In the genomic region with DNA sequence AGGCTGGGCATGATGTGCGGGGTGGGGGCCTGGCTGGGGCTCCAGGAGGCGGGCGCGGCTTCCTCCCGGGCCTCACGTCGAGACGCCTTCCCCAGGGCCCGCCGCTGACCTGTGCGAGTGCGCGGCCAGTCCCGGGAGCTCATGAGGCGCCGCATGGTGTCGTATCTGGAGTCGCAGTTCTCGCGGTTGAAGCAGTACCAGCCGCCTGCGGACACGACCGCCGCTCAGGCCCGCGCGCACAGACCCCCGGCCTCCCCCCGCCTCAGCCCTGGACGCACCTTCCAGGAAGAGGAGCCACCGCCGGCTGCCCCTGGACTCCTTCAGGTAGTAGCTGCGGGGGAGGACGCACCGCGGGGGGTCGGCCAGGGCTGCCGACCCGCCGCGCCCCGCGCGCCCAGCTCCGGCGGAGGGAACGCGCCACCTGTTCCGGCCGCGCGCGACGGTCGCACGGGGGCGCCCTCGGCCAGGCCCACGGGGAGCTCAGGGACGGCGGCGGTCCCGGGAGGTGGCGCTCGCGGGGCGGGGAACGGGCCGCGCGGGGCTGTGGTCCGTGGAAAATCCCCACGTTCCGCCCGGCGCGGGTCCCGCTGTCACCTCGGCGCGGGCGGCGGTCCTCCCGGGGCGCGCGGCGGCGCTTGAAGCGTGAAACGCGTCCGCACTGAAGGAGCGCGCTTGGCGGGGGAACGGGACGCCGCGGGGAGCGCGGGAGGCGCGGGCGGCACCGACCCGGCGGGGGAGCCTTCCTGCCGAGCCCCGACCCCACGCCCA, we compare ENCODE assay signal across 8 cellular contexts. TPM values are rescaled to one million over a fixed set of nuclear protein-coding genes. Genes with fewer than 3 reads are reported as not detected.
DNase-seq lines count a peak whose midpoint lies in the region; ATAC-seq, FAIRE-seq and TF ChIP-seq lines count a peak whose summit lies in the region.

No MANE protein-coding gene starts in this region.

- no peak for TF ChIP-seq EP300 in A549 (IDR thresholded peaks at IDR 0.05)

- POLR2A ChIA-PET in A549 (lab: Yijun Ruan, JAX), result interaction anchor here (0.7 to 2.2 kb wide), 7 partner anchors 17 to 78 kb away, joined by 3 to 8 read pairs (median 3); a partner anchor contains a TSS
- POLR2A ChIA-PET in activated CD4-positive, alpha-beta memory T cell treated with anti-CD3 and anti-CD28 coated beads for 36 hours (lab: Charles Lee), result interaction anchor here (0.7 to 2.2 kb wide), 7 partner anchors 17 to 78 kb away, joined by 3 to 7 read pairs (median 6); a partner anchor contains a TSS

- H3K4me2 ChIP-seq in A549, result peak overlapping the region; percentile 94

- no peaks in the 10 kb centered on the region for H3K36me3 Mint-ChIP-seq in activated CD4-positive, alpha-beta memory T cell treated with anti-CD3 and anti-CD28 coated beads for 36 hours

- peak; percentile 54 to 77 for ATAC-seq in A549
- peak; percentile 68 for ATAC-seq in GM18502 (IDR thresholded peaks at IDR 0.05; ENCODE audit: poor library complexity, unreplicated experiment)
- no peak for ATAC-seq in HG02623 (IDR thresholded peaks at IDR 0.05; ENCODE audit: unreplicated experiment)

- H3K27ac ChIP-seq in A549, result peak overlapping the region; percentile 60 to 89

- no peaks in the 10 kb centered on the region; the same call in 2 of the 3 replicates for H3K9me3 ChIP-seq in A549

- intact Hi-C loops in activated CD4-positive, alpha-beta memory T cell treated with anti-CD3 and anti-CD28 coated beads for 36 hours (cut with micrococcal nuclease), result loop anchor here (1.0 to 5.0 kb wide), 2 partner anchors 47 to 64 kb away; a partner anchor contains a TSS

- peaks cover 19% of the 10 kb centered on the region for H3K27me3 Mint-ChIP-seq in activated CD4-positive, alpha-beta memory T cell treated with anti-CD3 and anti-CD28 coated beads for 36 hours

- no peaks in the 10 kb centered on the region for H3K9me3 Mint-ChIP-seq in activated CD4-positive, alpha-beta memory T cell treated with anti-CD3 and anti-CD28 coated beads for 36 hours

- peak; percentile 100 for TF ChIP-seq CTCF in A549 (IDR thresholded peaks at IDR 0.05)

- peaks cover 19% of the 10 kb centered on the region; the same call in 1 of the 3 replicates for H3K4me1 ChIP-seq in A549

- no peak overlapping the region for H3K27ac Mint-ChIP-seq in activated CD4-positive, alpha-beta memory T cell treated with anti-CD3 and anti-CD28 coated beads for 36 hours

- FAIRE-seq in A549 (lab: Jason Lieb, UNC), result no peak

- 14% methylated on average over 59 of the region's 112 CpGs for WGBS in A549 (ENCODE audit: missing lambda C conversion rate)

- H3K4me3 Mint-ChIP-seq in activated CD4-positive, alpha-beta memory T cell treated with anti-CD3 and anti-CD28 coated beads for 36 hours, result no peak overlapping the region

- CTCF ChIA-PET in A549 (lab: Yijun Ruan, JAX), result interaction anchor here (0.6 to 10.9 kb wide), 57 partner anchors 9 to 600 kb away, joined by 3 to 794 read pairs (median 5); a partner anchor contains a TSS
- CTCF ChIA-PET in activated CD4-positive, alpha-beta memory T cell treated with anti-CD3 and anti-CD28 coated beads for 36 hours (lab: Charles Lee), result interaction anchor here (0.7 to 5.7 kb wide), 56 partner anchors 9 to 256 kb away, joined by 3 to 174 read pairs (median 4); a partner anchor contains a TSS

- peak overlapping the region; percentile 52 for H3K4me3 ChIP-seq in A549

- peak; percentile 55 to 65 for DNase-seq in A549 (ENCODE audit: low read depth in 1 of 2, low spot score in 1 of 2)
- peak; percentile 33 for DNase-seq in NCI-H2171 (lab: John Stamatoyannopoulos, UW)
- peak; percentile 81 for DNase-seq in activated CD4-positive, alpha-beta memory T cell treated with anti-CD3 and anti-CD28 coated beads for 36 hours
- peak; percentile 76 for DNase-seq in effector CD8-positive, alpha-beta T cell (lab: John Stamatoyannopoulos, UW)
- peak; percentile 20 for DNase-seq in middle frontal gyrus (ENCODE audit: extremely low spot score, low spot score)
- peak; percentile 55 to 63 for DNase-seq in stimulated activated CD8-positive, alpha-beta memory T cell treated with anti-CD3 and anti-CD28 coated beads, Interleukin-4, amount 100 ng/mL, for 4 hours (ENCODE audit: low read depth in 2 of 2, low spot score in 1 of 2)

- no peak for TF ChIP-seq POLR2A in A549 (IDR thresholded peaks at IDR 0.05; ENCODE audit: low read length)

- peaks cover 2% of the 10 kb centered on the region for H3K4me1 Mint-ChIP-seq in activated CD4-positive, alpha-beta memory T cell treated with anti-CD3 and anti-CD28 coated beads for 36 hours (ENCODE audit: low read depth)

- peak; percentile 85 to 100 for TF ChIP-seq RAD21 in A549 (conservative IDR thresholded peaks at IDR 0.05 in 1 of 2, IDR thresholded peaks at IDR 0.05 in 1 of 2)

TF ChIP-seq in A549, 52 proteins besides CTCF, POLR2A, EP300 and RAD21 (continues in another document):
- TF ChIP-seq, protein P1, sequence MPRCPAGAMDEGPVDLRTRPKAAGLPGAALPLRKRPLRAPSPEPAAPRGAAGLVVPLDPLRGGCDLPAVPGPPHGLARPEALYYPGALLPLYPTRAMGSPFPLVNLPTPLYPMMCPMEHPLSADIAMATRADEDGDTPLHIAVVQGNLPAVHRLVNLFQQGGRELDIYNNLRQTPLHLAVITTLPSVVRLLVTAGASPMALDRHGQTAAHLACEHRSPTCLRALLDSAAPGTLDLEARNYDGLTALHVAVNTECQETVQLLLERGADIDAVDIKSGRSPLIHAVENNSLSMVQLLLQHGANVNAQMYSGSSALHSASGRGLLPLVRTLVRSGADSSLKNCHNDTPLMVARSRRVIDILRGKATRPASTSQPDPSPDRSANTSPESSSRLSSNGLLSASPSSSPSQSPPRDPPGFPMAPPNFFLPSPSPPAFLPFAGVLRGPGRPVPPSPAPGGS (IDR thresholded peaks at IDR 0.05), result no peak
- TF ChIP-seq CBX2 (IDR thresholded peaks at IDR 0.05; ENCODE audit: borderline replicate concordance, low read depth) (no peak), JUN (IDR thresholded peaks at IDR 0.05) (0 out of 5 replicates have a peak, but pooled peaks of 1 of the 2 experiments have one; percentile 47), MAZ (IDR thresholded peaks at IDR 0.05; ENCODE audit: borderline replicate concordance, low read depth, low read length) (no peak), PHF8 (IDR thresholded peaks at IDR 0.05; ENCODE audit: borderline replicate concordance, low read depth) (peak; percentile 6; the same call in 1 of the 2 replicates), MYC (IDR thresholded peaks at IDR 0.05; ENCODE audit: borderline replicate concordance, low read length) (no peak), RARB (CRISPR knock-in tag; IDR thresholded peaks at IDR 0.05) (no peak), CHD4 (IDR thresholded peaks at IDR 0.05; ENCODE audit: borderline replicate concordance) (no peak), HEYL (CRISPR knock-in tag; IDR thresholded peaks at IDR 0.05) (no peak), RFX5 (IDR thresholded peaks at IDR 0.05) (no peak), FOSB (CRISPR knock-in tag; IDR thresholded peaks at IDR 0.05) (no peak), EHMT2 (IDR thresholded peaks at IDR 0.05; ENCODE audit: low read depth) (no peak), CEBPB (IDR thresholded peaks at IDR 0.05) (no peak), JUNB (IDR thresholded peaks at IDR 0.05) (no peak), HOXB5 (CRISPR knock-in tag; IDR thresholded peaks at IDR 0.05) (no peak), HOXA7 (CRISPR knock-in tag; IDR thresholded peaks at IDR 0.05) (no peak), HDAC2 (IDR thresholded peaks at IDR 0.05) (no peak), KDM5A (IDR thresholded peaks at IDR 0.05) (no peak), TP53 (CRISPR knock-in tag; IDR thresholded peaks at IDR 0.05) (no peak)

RNA-seq across cellular contexts. Expression of a gene that starts 1.4 kb away (rescaled TPM):
- polyA plus RNA-seq in A549 (2011; rRNA removed) (0.06 and 0.08 TPM in 2 replicates), A549 (2017; fragmentation: RNase III; extraction: RNeasy Plus Mini Kit Qiagen cat#74134 plus additional on column Dnase treatment) (0.45 to 0.92 TPM (median 0.91 TPM) in 3 replicates)
- 0.36 and 0.41 TPM in 2 replicates for polyA plus RNA-seq in A549 (2012; cell fraction: cytosol; rRNA removed)
- polyA plus RNA-seq in A549 (2012; cell fraction: nucleus; rRNA removed), result 1.0 and 1.1 TPM in 2 replicates
- polyA minus RNA-seq in A549 (2011; rRNA and poly(A)+ RNA removed), result not detected in 2 replicates
- under 1 TPM; 0.22 to 0.40 TPM for total RNA-seq in activated CD4-positive, alpha-beta memory T cell treated with anti-CD3 and anti-CD28 coated beads for 36 hours

RNA-seq across cellular contexts. Expression of a gene that starts 12.5 kb away (rescaled TPM):
- polyA plus RNA-seq in A549 (2011; rRNA removed) (not detected in 2 replicates), A549 (2017; fragmentation: RNase III; extraction: RNeasy Plus Mini Kit Qiagen cat#74134 plus additional on column Dnase treatment) (not detected in 3 replicates)
- polyA plus RNA-seq in A549 (2012; cell fraction: cytosol; rRNA removed), result not detected in 2 replicates
- not detected in 2 replicates for polyA plus RNA-seq in A549 (2012; cell fraction: nucleus; rRNA removed)
- polyA minus RNA-seq in A549 (2011; rRNA and poly(A)+ RNA removed), result not detected in 2 replicates
- total RNA-seq in activated CD4-positive, alpha-beta memory T cell treated with anti-CD3 and anti-CD28 coated beads for 36 hours, result not detected

RNA-seq across cellular contexts. Expression of a gene that starts 17.9 kb away (rescaled TPM):
- polyA plus RNA-seq in A549 (2011; rRNA removed) (10.3 and 12.3 TPM in 2 replicates), A549 (2017; fragmentation: RNase III; extraction: RNeasy Plus Mini Kit Qiagen cat#74134 plus additional on column Dnase treatment) (24.5 to 29.4 TPM (median 25.7 TPM) in 3 replicates)
- 32.0 and 44.5 TPM in 2 replicates for polyA plus RNA-seq in A549 (2012; cell fraction: cytosol; rRNA removed)
- 105 and 122 TPM in 2 replicates for polyA plus RNA-seq in A549 (2012; cell fraction: nucleus; rRNA removed)
- 16.2 and 22.6 TPM in 2 replicates for polyA minus RNA-seq in A549 (2011; rRNA and poly(A)+ RNA removed)
- 10 to 100 TPM; 25.4 to 27.1 TPM for total RNA-seq in activated CD4-positive, alpha-beta memory T cell treated with anti-CD3 and anti-CD28 coated beads for 36 hours

RNA-seq across cellular contexts. Expression of a gene that starts 22.4 kb away (rescaled TPM):
- polyA plus RNA-seq in A549 (2011; rRNA removed) (77.1 and 81.4 TPM in 2 replicates), A549 (2017; fragmentation: RNase III; extraction: RNeasy Plus Mini Kit Qiagen cat#74134 plus additional on column Dnase treatment) (81.4 to 93.3 TPM (median 87.2 TPM) in 3 replicates)
- polyA plus RNA-seq in A549 (2012; cell fraction: cytosol; rRNA removed), result 150 and 202 TPM in 2 replicates
- polyA plus RNA-seq in A549 (2012; cell fraction: nucleus; rRNA removed), result 126 and 181 TPM in 2 replicates
- polyA minus RNA-seq in A549 (2011; rRNA and poly(A)+ RNA removed), result 94.1 and 104 TPM in 2 replicates
- total RNA-seq in activated CD4-positive, alpha-beta memory T cell treated with anti-CD3 and anti-CD28 coated beads for 36 hours, result 10 to 100 TPM; 88.9 to 89.8 TPM

RNA-seq across cellular contexts. Expression of a gene that starts 32.0 kb away (rescaled TPM):
- polyA plus RNA-seq in A549 (2011; rRNA removed), result 41.6 and 47.9 TPM in 2 replicates
- 55.5 and 60.4 TPM in 2 replicates for polyA plus RNA-seq in A549 (2012; cell fraction: cytosol; rRNA removed)
- polyA plus RNA-seq in A549 (2012; cell fraction: nucleus; rRNA removed), result 194 and 235 TPM in 2 replicates
- polyA plus RNA-seq in A549 (2017; fragmentation: RNase III; extraction: RNeasy Plus Mini Kit Qiagen cat#74134 plus additional on column Dnase treatment), result 49.8 to 57.9 TPM (median 52.4 TPM) in 3 replicates
- 18.1 and 22.6 TPM in 2 replicates for polyA minus RNA-seq in A549 (2011; rRNA and poly(A)+ RNA removed)
- total RNA-seq in activated CD4-positive, alpha-beta memory T cell treated with anti-CD3 and anti-CD28 coated beads for 36 hours, result 10 to 100 TPM; 23.4 to 24.1 TPM

Comparison
In these comparisons a context has a peak if more than half of its experiments do, and no peak if none do; other contexts are left out.
1. DNase-seq: peak in every context shown above with its lines; median percentile 81 in activated CD4-positive, alpha-beta memory T cell treated with anti-CD3 and anti-CD28 coated beads for 36 hours; 76 in effector CD8-positive, alpha-beta T cell; 60 in A549; 59 in stimulated activated CD8-positive, alpha-beta memory T cell treated with anti-CD3 and anti-CD28 coated beads, Interleukin-4, amount 100 ng/mL, for 4 hours; 33 in NCI-H2171; 20 in middle frontal gyrus.